ENCODE assay signal across 2 cellular contexts in the genomic region with DNA sequence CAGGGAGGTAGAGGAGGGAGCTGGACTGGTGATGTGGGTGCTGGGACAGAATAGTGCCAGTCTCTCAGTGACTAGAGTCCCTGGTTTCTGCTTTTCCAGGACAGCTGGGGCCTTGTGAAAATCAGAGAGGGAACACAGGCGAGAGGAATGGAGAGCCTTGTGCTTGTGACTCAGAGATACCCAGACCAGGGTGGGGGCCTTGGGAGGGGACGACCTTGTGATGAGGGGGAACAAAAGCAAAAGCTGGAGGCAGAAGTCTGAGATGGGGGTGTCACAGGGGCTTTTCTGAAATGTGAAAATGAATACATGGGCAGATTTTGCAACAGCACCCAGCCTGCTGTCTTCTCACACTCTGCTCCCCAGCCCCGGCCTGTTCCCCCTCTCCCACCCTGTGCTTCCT.
TF ChIP-seq lines count a peak whose summit lies in the region.

No MANE protein-coding gene starts in this region.

TF ChIP-seq in GM23338, 12 proteins besides CTCF, POLR2A, EP300 and RAD21 (continues in another document):
- TF ChIP-seq, protein P1, sequence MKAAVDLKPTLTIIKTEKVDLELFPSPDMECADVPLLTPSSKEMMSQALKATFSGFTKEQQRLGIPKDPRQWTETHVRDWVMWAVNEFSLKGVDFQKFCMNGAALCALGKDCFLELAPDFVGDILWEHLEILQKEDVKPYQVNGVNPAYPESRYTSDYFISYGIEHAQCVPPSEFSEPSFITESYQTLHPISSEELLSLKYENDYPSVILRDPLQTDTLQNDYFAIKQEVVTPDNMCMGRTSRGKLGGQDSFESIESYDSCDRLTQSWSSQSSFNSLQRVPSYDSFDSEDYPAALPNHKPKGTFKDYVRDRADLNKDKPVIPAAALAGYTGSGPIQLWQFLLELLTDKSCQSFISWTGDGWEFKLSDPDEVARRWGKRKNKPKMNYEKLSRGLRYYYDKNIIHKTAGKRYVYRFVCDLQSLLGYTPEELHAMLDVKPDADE (IDR thresholded peaks at IDR 0.05): no peak
- TF ChIP-seq ZNF114 (CRISPR knock-in tag; IDR thresholded peaks at IDR 0.05) (no peak), ZNF331 (CRISPR knock-in tag; IDR thresholded peaks at IDR 0.05; ENCODE audit: low read depth) (no peak), EZH2phosphoT487 (IDR thresholded peaks at IDR 0.05; ENCODE audit: unreplicated experiment) (no peak), EZH2 (IDR thresholded peaks at IDR 0.05; ENCODE audit: low read depth, unreplicated experiment) (no peak), NANOG (IDR thresholded peaks at IDR 0.05; ENCODE audit: borderline replicate concordance) (no peak), STAT1 (IDR thresholded peaks at IDR 0.05; ENCODE audit: unreplicated experiment) (no peak), CREB1 (CRISPR knock-in tag; IDR thresholded peaks at IDR 0.05; ENCODE audit: low read depth) (no peak)
- TF ChIP-seq, protein P2, sequence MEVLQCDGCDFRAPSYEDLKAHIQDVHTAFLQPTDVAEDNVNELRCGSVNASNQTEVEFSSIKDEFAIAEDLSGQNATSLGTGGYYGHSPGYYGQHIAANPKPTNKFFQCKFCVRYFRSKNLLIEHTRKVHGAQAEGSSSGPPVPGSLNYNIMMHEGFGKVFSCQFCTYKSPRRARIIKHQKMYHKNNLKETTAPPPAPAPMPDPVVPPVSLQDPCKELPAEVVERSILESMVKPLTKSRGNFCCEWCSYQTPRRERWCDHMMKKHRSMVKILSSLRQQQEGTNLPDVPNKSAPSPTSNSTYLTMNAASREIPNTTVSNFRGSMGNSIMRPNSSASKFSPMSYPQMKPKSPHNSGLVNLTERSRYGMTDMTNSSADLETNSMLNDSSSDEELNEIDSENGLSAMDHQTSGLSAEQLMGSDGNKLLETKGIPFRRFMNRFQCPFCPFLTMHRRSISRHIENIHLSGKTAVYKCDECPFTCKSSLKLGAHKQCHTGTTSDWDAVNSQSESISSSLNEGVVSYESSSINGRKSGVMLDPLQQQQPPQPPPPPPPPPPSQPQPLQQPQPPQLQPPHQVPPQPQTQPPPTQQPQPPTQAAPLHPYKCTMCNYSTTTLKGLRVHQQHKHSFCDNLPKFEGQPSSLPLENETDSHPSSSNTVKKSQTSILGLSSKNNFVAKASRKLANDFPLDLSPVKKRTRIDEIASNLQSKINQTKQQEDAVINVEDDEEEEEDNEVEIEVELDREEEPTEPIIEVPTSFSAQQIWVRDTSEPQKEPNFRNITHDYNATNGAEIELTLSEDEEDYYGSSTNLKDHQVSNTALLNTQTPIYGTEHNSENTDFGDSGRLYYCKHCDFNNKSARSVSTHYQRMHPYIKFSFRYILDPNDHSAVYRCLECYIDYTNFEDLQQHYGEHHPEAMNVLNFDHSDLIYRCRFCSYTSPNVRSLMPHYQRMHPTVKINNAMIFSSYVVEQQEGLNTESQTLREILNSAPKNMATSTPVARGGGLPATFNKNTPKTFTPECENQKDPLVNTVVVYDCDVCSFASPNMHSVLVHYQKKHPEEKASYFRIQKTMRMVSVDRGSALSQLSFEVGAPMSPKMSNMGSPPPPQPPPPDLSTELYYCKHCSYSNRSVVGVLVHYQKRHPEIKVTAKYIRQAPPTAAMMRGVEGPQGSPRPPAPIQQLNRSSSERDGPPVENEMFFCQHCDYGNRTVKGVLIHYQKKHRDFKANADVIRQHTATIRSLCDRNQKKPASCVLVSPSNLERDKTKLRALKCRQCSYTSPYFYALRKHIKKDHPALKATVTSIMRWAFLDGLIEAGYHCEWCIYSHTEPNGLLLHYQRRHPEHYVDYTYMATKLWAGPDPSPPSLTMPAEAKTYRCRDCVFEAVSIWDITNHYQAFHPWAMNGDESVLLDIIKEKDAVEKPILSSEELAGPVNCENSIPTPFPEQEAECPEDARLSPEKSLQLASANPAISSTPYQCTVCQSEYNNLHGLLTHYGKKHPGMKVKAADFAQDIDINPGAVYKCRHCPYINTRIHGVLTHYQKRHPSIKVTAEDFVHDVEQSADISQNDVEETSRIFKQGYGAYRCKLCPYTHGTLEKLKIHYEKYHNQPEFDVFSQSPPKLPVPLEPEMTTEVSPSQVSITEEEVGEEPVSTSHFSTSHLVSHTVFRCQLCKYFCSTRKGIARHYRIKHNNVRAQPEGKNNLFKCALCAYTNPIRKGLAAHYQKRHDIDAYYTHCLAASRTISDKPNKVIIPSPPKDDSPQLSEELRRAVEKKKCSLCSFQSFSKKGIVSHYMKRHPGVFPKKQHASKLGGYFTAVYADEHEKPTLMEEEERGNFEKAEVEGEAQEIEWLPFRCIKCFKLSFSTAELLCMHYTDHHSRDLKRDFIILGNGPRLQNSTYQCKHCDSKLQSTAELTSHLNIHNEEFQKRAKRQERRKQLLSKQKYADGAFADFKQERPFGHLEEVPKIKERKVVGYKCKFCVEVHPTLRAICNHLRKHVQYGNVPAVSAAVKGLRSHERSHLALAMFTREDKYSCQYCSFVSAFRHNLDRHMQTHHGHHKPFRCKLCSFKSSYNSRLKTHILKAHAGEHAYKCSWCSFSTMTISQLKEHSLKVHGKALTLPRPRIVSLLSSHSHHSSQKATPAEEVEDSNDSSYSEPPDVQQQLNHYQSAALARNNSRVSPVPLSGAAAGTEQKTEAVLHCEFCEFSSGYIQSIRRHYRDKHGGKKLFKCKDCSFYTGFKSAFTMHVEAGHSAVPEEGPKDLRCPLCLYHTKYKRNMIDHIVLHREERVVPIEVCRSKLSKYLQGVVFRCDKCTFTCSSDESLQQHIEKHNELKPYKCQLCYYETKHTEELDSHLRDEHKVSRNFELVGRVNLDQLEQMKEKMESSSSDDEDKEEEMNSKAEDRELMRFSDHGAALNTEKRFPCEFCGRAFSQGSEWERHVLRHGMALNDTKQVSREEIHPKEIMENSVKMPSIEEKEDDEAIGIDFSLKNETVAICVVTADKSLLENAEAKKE (CRISPR knock-in tag; IDR thresholded peaks at IDR 0.05): no peak
- TF ChIP-seq, protein P3, sequence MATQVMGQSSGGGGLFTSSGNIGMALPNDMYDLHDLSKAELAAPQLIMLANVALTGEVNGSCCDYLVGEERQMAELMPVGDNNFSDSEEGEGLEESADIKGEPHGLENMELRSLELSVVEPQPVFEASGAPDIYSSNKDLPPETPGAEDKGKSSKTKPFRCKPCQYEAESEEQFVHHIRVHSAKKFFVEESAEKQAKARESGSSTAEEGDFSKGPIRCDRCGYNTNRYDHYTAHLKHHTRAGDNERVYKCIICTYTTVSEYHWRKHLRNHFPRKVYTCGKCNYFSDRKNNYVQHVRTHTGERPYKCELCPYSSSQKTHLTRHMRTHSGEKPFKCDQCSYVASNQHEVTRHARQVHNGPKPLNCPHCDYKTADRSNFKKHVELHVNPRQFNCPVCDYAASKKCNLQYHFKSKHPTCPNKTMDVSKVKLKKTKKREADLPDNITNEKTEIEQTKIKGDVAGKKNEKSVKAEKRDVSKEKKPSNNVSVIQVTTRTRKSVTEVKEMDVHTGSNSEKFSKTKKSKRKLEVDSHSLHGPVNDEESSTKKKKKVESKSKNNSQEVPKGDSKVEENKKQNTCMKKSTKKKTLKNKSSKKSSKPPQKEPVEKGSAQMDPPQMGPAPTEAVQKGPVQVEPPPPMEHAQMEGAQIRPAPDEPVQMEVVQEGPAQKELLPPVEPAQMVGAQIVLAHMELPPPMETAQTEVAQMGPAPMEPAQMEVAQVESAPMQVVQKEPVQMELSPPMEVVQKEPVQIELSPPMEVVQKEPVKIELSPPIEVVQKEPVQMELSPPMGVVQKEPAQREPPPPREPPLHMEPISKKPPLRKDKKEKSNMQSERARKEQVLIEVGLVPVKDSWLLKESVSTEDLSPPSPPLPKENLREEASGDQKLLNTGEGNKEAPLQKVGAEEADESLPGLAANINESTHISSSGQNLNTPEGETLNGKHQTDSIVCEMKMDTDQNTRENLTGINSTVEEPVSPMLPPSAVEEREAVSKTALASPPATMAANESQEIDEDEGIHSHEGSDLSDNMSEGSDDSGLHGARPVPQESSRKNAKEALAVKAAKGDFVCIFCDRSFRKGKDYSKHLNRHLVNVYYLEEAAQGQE (IDR thresholded peaks at IDR 0.05; ENCODE audit: unreplicated experiment): no peak

TF ChIP-seq in HepG2, 621 proteins besides CTCF, POLR2A, EP300 and RAD21 (continues in another document):
- peak; percentile 49; the same call in 1 of the 2 replicates for TF ChIP-seq ZC3H13 (CRISPR knock-in tag; IDR thresholded peaks at IDR 0.05)
- TF ChIP-seq ELF1 (CRISPR knock-in tag; IDR thresholded peaks at IDR 0.05): no peak
- no peak for TF ChIP-seq HES4 (CRISPR knock-in tag; IDR thresholded peaks at IDR 0.05; ENCODE audit: borderline replicate concordance)
- TF ChIP-seq ZBTB3 (CRISPR knock-in tag; IDR thresholded peaks at IDR 0.05; ENCODE audit: borderline replicate concordance, low read depth): no peak
- 0 out of 2 replicates have a peak, but pooled peaks have one; percentile 40 for TF ChIP-seq KDM5B (CRISPR knock-in tag; IDR thresholded peaks at IDR 0.05; ENCODE audit: borderline replicate concordance)
- no peak for TF ChIP-seq FOXP1 (IDR thresholded peaks at IDR 0.05)
- no peak for TF ChIP-seq FOXP1 (CRISPR knock-in tag; IDR thresholded peaks at IDR 0.05)
- no peak for TF ChIP-seq IRF2 (CRISPR knock-in tag; IDR thresholded peaks at IDR 0.05)
- TF ChIP-seq PPARG (CRISPR knock-in tag; conservative IDR thresholded peaks at IDR 0.05): no peak
- TF ChIP-seq EHMT2 (IDR thresholded peaks at IDR 0.05; ENCODE audit: borderline replicate concordance, low read depth, low read length): no peak
- no peak for TF ChIP-seq ZNF691 (CRISPR knock-in tag; IDR thresholded peaks at IDR 0.05; ENCODE audit: borderline replicate concordance, low read depth)
- no peak for TF ChIP-seq PITX1 (CRISPR knock-in tag; IDR thresholded peaks at IDR 0.05)
- TF ChIP-seq ZKSCAN5 (CRISPR knock-in tag; IDR thresholded peaks at IDR 0.05): no peak
- TF ChIP-seq, protein P4, sequence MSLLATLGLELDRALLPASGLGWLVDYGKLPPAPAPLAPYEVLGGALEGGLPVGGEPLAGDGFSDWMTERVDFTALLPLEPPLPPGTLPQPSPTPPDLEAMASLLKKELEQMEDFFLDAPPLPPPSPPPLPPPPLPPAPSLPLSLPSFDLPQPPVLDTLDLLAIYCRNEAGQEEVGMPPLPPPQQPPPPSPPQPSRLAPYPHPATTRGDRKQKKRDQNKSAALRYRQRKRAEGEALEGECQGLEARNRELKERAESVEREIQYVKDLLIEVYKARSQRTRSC (CRISPR knock-in tag; IDR thresholded peaks at IDR 0.05; ENCODE audit: low read depth): no peak
- no peak for TF ChIP-seq HOXA9 (CRISPR knock-in tag; IDR thresholded peaks at IDR 0.05; ENCODE audit: borderline replicate concordance)
- TF ChIP-seq ZNF530 (CRISPR knock-in tag; IDR thresholded peaks at IDR 0.05; ENCODE audit: low read depth): no peak
- peak; percentile 1; the same call in 1 of the 2 replicates for TF ChIP-seq ZFX (CRISPR knock-in tag; IDR thresholded peaks at IDR 0.05; ENCODE audit: low read depth)
- peak; percentile 16; the same call in 1 of the 2 replicates for TF ChIP-seq ZNF788 (CRISPR knock-in tag; IDR thresholded peaks at IDR 0.05; ENCODE audit: borderline replicate concordance)
- TF ChIP-seq BATF2 (CRISPR knock-in tag; IDR thresholded peaks at IDR 0.05): no peak
- 0 out of 2 replicates have a peak, but pooled peaks have one; percentile 8 for TF ChIP-seq ZNF556 (CRISPR knock-in tag; IDR thresholded peaks at IDR 0.05; ENCODE audit: borderline replicate concordance)
- TF ChIP-seq, protein P5, sequence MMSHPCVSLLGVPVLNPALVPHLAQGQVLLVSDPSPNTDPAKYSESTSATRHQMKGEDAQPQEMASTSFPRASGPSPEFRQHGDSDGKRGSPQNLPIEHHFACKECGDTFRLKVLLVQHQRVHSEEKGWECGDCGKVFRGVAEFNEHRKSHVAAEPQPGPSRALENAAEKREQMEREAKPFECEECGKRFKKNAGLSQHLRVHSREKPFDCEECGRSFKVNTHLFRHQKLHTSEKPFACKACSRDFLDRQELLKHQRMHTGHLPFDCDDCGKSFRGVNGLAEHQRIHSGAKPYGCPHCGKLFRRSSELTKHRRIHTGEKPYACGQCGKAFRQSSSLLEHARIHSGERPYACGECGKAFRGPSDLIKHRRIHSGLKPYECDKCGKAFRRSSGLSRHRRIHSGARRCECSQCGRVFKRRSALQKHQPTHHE (CRISPR knock-in tag; IDR thresholded peaks at IDR 0.05; ENCODE audit: borderline replicate concordance): no peak
